Comparison of ENCODE assay signal across 7 cellular contexts in the genomic region with DNA sequence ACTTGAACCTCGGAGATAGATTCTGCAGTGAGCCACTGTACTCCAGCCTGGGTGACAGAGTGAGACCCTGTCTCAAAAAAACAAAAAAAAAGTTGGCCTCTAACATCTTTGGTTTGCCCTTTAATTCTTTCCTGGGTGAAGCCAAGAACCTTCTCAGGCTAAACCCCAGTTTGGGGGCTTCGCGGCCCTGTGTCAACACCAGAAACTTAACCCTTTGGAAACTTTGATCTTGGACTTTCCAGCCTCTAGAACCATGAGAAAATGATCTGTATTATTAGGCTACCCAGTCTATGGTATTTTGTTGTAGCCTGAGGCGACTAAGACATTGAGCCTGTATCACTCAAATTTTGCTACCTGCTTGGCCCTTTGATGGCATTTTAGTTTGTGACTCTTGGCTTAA.
"Had no signal": no experiment of that assay in that cellular context is flagged by ENCODE, and none has a peak within 500 bp of the region (broad histone marks: within the 10 kb centered on the region; RNA-seq: fewer than 3 reads in every experiment).

No MANE protein-coding gene starts in this region.

- DNase-seq: IMR-90, KBM-7, KG1 had no signal

- FAIRE-seq: HTR-8/SVneo, K562 had no signal

- ATAC-seq: K562 had no signal

- H3K9ac ChIP-seq: KMS-11 had no signal

- H3K27ac ChIP-seq: HL-60, KMS-11 had no signal

- H3K4me2 ChIP-seq: KMS-11 had no signal

- H3K4me3 ChIP-seq: K562 had no signal
